Comparison of ENCODE assay signal across 8 cellular contexts in genomic region chr11:46808804-46809431, GRCh38. TPM values are rescaled to one million over a fixed set of nuclear protein-coding genes. Genes with fewer than 3 reads are reported as not detected.
DNase-seq lines count a peak whose midpoint lies in the region; ATAC-seq, FAIRE-seq and TF ChIP-seq lines count a peak whose summit lies in the region.

No MANE protein-coding gene starts in this region.

- H3K27ac Mint-ChIP-seq in CD14-positive monocyte: peak overlapping the region in 4 of 7 donors; percentile 7 to 78 (median 66)
- peak overlapping the region; percentile 41 for H3K27ac Mint-ChIP-seq in T-helper 17 cell

- no peak for DNase-seq in CD14-positive monocyte (ENCODE audit: low spot score)
- peak; percentile 13 for DNase-seq in H7
- no peak for DNase-seq in T-helper 17 cell
- no peak for DNase-seq in keratinocyte (ENCODE audit: low read depth, low spot score)
- no peak for DNase-seq in activated CD4-positive, alpha-beta T cell treated with anti-CD3 and anti-CD28 coated beads, Interleukin-2, amount 50 U/mL, for 1 hour

- no peaks in the 10 kb centered on the region for H4K20me1 ChIP-seq in keratinocyte (ENCODE audit: control insufficient read depth, extremely low read depth, insufficient read depth, low read length)

- H3K9me3 ChIP-seq in T-helper 17 cell (ENCODE audit: control insufficient read depth, low read length, poor library complexity, severe bottlenecking) (no peaks in the 10 kb centered on the region), keratinocyte (ENCODE audit: control insufficient read depth, low read depth, low read length) (no peaks in the 10 kb centered on the region)

- dilution Hi-C loops in keratinocyte (cut with MboI; ENCODE audit: extremely low pct_ligation_motif_present, low sequenced_read_pairs): no loop called here

- no peaks in the 10 kb centered on the region for H3K9me3 Mint-ChIP-seq in CD14-positive monocyte

- H3K36me3 ChIP-seq in H7 (replicated peaks; ENCODE audit: control insufficient read depth, insufficient read depth, low read length): peaks cover 16% of the 10 kb centered on the region
- H3K36me3 ChIP-seq in keratinocyte (ENCODE audit: control insufficient read depth in 2 of 2, extremely low read depth in 1 of 2, insufficient read depth in 2 of 2, low read length in 2 of 2): peaks cover 4% of the 10 kb centered on the region in 2 experiments

- no peak overlapping the region for H3K4me3 Mint-ChIP-seq in CD14-positive monocyte
- no peak overlapping the region for H3K4me3 Mint-ChIP-seq in T-helper 17 cell

- H3K4me1 Mint-ChIP-seq in CD14-positive monocyte: peaks cover 3% of the 10 kb centered on the region
- H3K4me1 Mint-ChIP-seq in T-helper 17 cell: peaks cover 5% of the 10 kb centered on the region

- H3K27ac ChIP-seq in keratinocyte (ENCODE audit: control insufficient read depth, insufficient read depth, low read length): no peak overlapping the region

- TF ChIP-seq CTCF in CD14-positive monocyte (IDR thresholded peaks at IDR 0.05) (no peak), keratinocyte (optimal IDR thresholded peaks at IDR 0.05 in 1 of 3, IDR thresholded peaks at IDR 0.05 in 1 of 3, conservative IDR thresholded peaks at IDR 0.05 in 1 of 3; ENCODE audit: extremely low read depth in 1 of 3, insufficient read depth in 2 of 3, low read length in 3 of 3) (peak in 2 of 3 experiments; percentile 41 to 43)

- no peak overlapping the region for H3K9ac ChIP-seq in keratinocyte (ENCODE audit: control insufficient read depth, extremely low read depth, insufficient read depth, low read length)

- intact Hi-C loops in CD14-positive monocyte (cut with micrococcal nuclease): no loop called here

- H2AFZ ChIP-seq in keratinocyte (ENCODE audit: control insufficient read depth, low read length): no peak overlapping the region

- H3K27me3 Mint-ChIP-seq in CD14-positive monocyte (ENCODE audit: low read depth in 3 of 3) (peaks cover 0 to 2% (median 0%) of the 10 kb centered on the region in 3 donors), T-helper 17 cell (no peaks in the 10 kb centered on the region)

- no peak overlapping the region for H3K4me2 ChIP-seq in keratinocyte (ENCODE audit: control insufficient read depth, extremely low read depth, insufficient read depth, low read depth, low read length)

- FAIRE-seq in keratinocyte (lab: Jason Lieb, UNC): peak; percentile 44

- H3K4me1 ChIP-seq in keratinocyte (ENCODE audit: control insufficient read depth, extremely low read depth, insufficient read depth, low read length): no peaks in the 10 kb centered on the region

- H3K4me3 ChIP-seq in H7 (ENCODE audit: insufficient read depth, low read depth, low read length) (no peak overlapping the region), keratinocyte (ENCODE audit: control insufficient read depth in 2 of 3, extremely low read depth in 1 of 3, insufficient read depth in 2 of 3, low read depth in 1 of 3, low read length in 3 of 3) (no peak overlapping the region)

- ATAC-seq in T-helper 17 cell (peak; percentile 54), GM18519 (IDR thresholded peaks at IDR 0.05; ENCODE audit: low FRiP score, unreplicated experiment) (no peak), GM21367 (IDR thresholded peaks at IDR 0.05; ENCODE audit: unreplicated experiment) (no peak), GM18870 (IDR thresholded peaks at IDR 0.05; ENCODE audit: unreplicated experiment) (no peak)

- H3K36me3 Mint-ChIP-seq in CD14-positive monocyte (peaks cover 62 to 84% of the 10 kb centered on the region in 2 donors), T-helper 17 cell (ENCODE audit: low read depth) (no peaks in the 10 kb centered on the region)

- no peaks in the 10 kb centered on the region for H3K79me2 ChIP-seq in keratinocyte (ENCODE audit: control insufficient read depth, insufficient read depth, low read length)

- H3K27me3 ChIP-seq in H7 (ENCODE audit: control insufficient read depth, insufficient read depth, low read length) (no peaks in the 10 kb centered on the region), keratinocyte (ENCODE audit: control insufficient read depth, extremely low read depth, insufficient read depth, low read length) (no peaks in the 10 kb centered on the region)

- H3K9me1 ChIP-seq in keratinocyte (ENCODE audit: control insufficient read depth, extremely low read depth, insufficient read depth, low read length): no peaks in the 10 kb centered on the region

RNA-seq across cellular contexts. Expression of gene CKAP5, which starts 37.2 kb away (rescaled TPM):
- 10 to 100 TPM in 1 of 2 donors, 1 to 10 TPM in 1; 6.4 to 10.2 TPM for polyA plus RNA-seq in CD14-positive monocyte
- total RNA-seq in H7 (2014; rRNA removed; shearing (Covaris generic)): 81.8 and 152 TPM in 2 replicates
- 10 to 100 TPM; 33.7 to 39.8 TPM for total RNA-seq in T-helper 17 cell
- 68.3 to 96.4 TPM (median 87.5 TPM) in 3 replicates for polyA plus RNA-seq in keratinocyte
- 45.4 TPM for polyA plus RNA-seq in keratinocyte (2011; ENCODE audit: low read depth)
- 35.6 and 62.7 TPM in 2 replicates for polyA plus RNA-seq in keratinocyte (2011; cell fraction: cytosol; rRNA removed)
- 94.5 and 97.0 TPM in 2 replicates for polyA plus RNA-seq in keratinocyte (2011; cell fraction: nucleus; rRNA removed)
- 23.6 and 53.4 TPM in 2 replicates for polyA plus RNA-seq in keratinocyte (2012; ENCODE audit: low replicate concordance)
- polyA minus RNA-seq in keratinocyte: 54.4 to 201 TPM (median 87.0 TPM) in 3 replicates
- polyA minus RNA-seq in keratinocyte (2011; cell fraction: cytosol; rRNA and poly(A)+ RNA removed): 47.2 TPM
- polyA minus RNA-seq in keratinocyte (2011; cell fraction: nucleus; rRNA and poly(A)+ RNA removed): 80.5 and 148 TPM in 2 replicates
